In genomic region chr7:37092548-37092947, GRCh38 we compare ENCODE assay signal across 21 cellular contexts.
A peak's percentile ranks its signal among the peaks of the same experiment; 100 is the strongest.
DNase-seq lines count a peak whose midpoint lies in the region; ATAC-seq and TF ChIP-seq lines count a peak whose summit lies in the region.
"Had no signal": no experiment of that assay in that cellular context is flagged by ENCODE, and none has a peak within 500 bp of the region (broad histone marks: within the 10 kb centered on the region; RNA-seq: fewer than 3 reads in every experiment).

No MANE protein-coding gene starts in this region.

- no peak overlapping the region for H3K4me3 ChIP-seq in fibroblast of mammary gland (ENCODE audit: control insufficient read depth, low read depth, low read length)
- H3K4me3 ChIP-seq: body of pancreas, GM23248 had no signal

- peaks cover 91% of the 10 kb centered on the region for H3K36me3 Mint-ChIP-seq in activated T-cell treated with anti-CD3 and anti-CD28 coated beads, Interleukin-2, amount 50 U/mL, for 24 hours (ENCODE audit: low read depth)
- peaks cover 49 to 61% of the 10 kb centered on the region in 2 donors for H3K36me3 Mint-ChIP-seq in stimulated activated naive B cell treated with anti-CD40 and anti-IgM and Interleukin-4, amounts not matched to agents 10 μg/mL and 1 μg/mL and 100 μg/mL, for 72 hours
- H3K36me3 Mint-ChIP-seq in glutamatergic neuron (ENCODE audit: unreplicated experiment): peaks cover 11% of the 10 kb centered on the region

- H3K27ac Mint-ChIP-seq in activated T-cell treated with anti-CD3 and anti-CD28 coated beads, Interleukin-2, amount 50 U/mL, for 24 hours: peak overlapping the region; percentile 64
- H3K27ac Mint-ChIP-seq in stimulated activated naive B cell treated with anti-CD40 and anti-IgM and Interleukin-4, amounts not matched to agents 10 μg/mL and 1 μg/mL and 100 μg/mL, for 72 hours: peak overlapping the region; percentile 9
- no peak overlapping the region for H3K27ac Mint-ChIP-seq in glutamatergic neuron (ENCODE audit: unreplicated experiment)
- H3K27ac Mint-ChIP-seq: nephron; stimulated activated effector memory CD8-positive, alpha-beta T cell treated with anti-CD3 and anti-CD28 coated beads, Interleukin-12 subunit alpha, Interleukin-12 subunit beta, amount 100 ng/mL, for 72 hours had no signal

- H3K9me3 Mint-ChIP-seq in activated T-cell treated with anti-CD3 and anti-CD28 coated beads, Interleukin-2, amount 50 U/mL, for 24 hours: peaks cover 10% of the 10 kb centered on the region
- H3K9me3 Mint-ChIP-seq in stimulated activated naive B cell treated with anti-CD40 and anti-IgM and Interleukin-4, amounts not matched to agents 10 μg/mL and 1 μg/mL and 100 μg/mL, for 72 hours: peaks cover 6 to 12% of the 10 kb centered on the region in 2 donors
- peaks cover 3% of the 10 kb centered on the region for H3K9me3 Mint-ChIP-seq in glutamatergic neuron (ENCODE audit: unreplicated experiment)
- H3K9me3 Mint-ChIP-seq: nephron had no signal

- TF ChIP-seq CTCF in fibroblast of mammary gland (conservative IDR thresholded peaks at IDR 0.05; ENCODE audit: control insufficient read depth, insufficient read depth, low read depth, low read length): no peak
- TF ChIP-seq CTCF in glutamatergic neuron (IDR thresholded peaks at IDR 0.05; ENCODE audit: partially characterized antibody, unreplicated experiment): no peak

- no peaks in the 10 kb centered on the region for H3K27me3 Mint-ChIP-seq in activated T-cell treated with anti-CD3 and anti-CD28 coated beads, Interleukin-2, amount 50 U/mL, for 24 hours
- no peaks in the 10 kb centered on the region for H3K27me3 Mint-ChIP-seq in stimulated activated naive B cell treated with anti-CD40 and anti-IgM and Interleukin-4, amounts not matched to agents 10 μg/mL and 1 μg/mL and 100 μg/mL, for 72 hours
- no peaks in the 10 kb centered on the region for H3K27me3 Mint-ChIP-seq in glutamatergic neuron (ENCODE audit: unreplicated experiment)

- peak in 1 of 2 donors; percentile 33 for ATAC-seq in stimulated activated naive B cell treated with anti-CD40 and anti-IgM and Interleukin-4, amounts not matched to agents 10 μg/mL and 1 μg/mL and 100 μg/mL, for 72 hours (replicated peaks)
- no peak for ATAC-seq in HG02970 (IDR thresholded peaks at IDR 0.05; ENCODE audit: low FRiP score, unreplicated experiment)
- ATAC-seq: body of pancreas; stimulated activated effector memory CD8-positive, alpha-beta T cell treated with anti-CD3 and anti-CD28 coated beads, Interleukin-12 subunit alpha, Interleukin-12 subunit beta, amount 100 ng/mL, for 72 hours had no signal

- DNase-seq in activated T-cell treated with anti-CD3 and anti-CD28 coated beads, Interleukin-2, amount 50 U/mL, for 24 hours: no peak
- DNase-seq in activated T-cell treated with anti-CD3 and anti-CD28 coated beads, Interleukin-2, amount 50 U/mL, for 48 hours: no peak
- DNase-seq in SIG-M5 treated with dmso at 0.1 percent for 504 hours (lab: John Stamatoyannopoulos, UW; ENCODE audit: unreplicated experiment) (peak; percentile 78), fibroblast of mammary gland (ENCODE audit: low read depth) (peak; percentile 6), glutamatergic neuron (no peak), NCI-H526 treated with DMSO at 0.1 percent for 48 hours (lab: John Stamatoyannopoulos, UW) (no peak)
- DNase-seq in stimulated activated naive B cell treated with anti-CD40 and anti-IgM and Interleukin-4, amounts not matched to agents 10 μg/mL and 1 μg/mL and 100 μg/mL, for 72 hours: no peak
- DNase-seq: activated CD4-positive, alpha-beta T cell treated with anti-CD3 and anti-CD28 coated beads for 4 hours; activated naive CD4-positive, alpha-beta T cell treated with anti-CD3 and anti-CD28 coated beads, Interleukin-2, amount 50 U/mL, for 16 hours; C1 segment of cervical spinal cord; cortex of kidney; DMS 273 treated with DMSO at 0.1 percent for 48 hours; GM23248; mesenchymal stem cell; NCI-H1417 treated with DMSO at 0.1 percent for 48 hours; NCI-H2171 treated with DMSO at 0.1 percent for 48 hours; stimulated activated CD4-positive, alpha-beta T cell treated with anti-CD3 and anti-CD28 coated beads, Interleukin-12 subunit alpha, Interleukin-12 subunit beta, amount 100 ng/mL, for 4 hours had no signal

- H3K4me3 Mint-ChIP-seq in activated T-cell treated with anti-CD3 and anti-CD28 coated beads, Interleukin-2, amount 50 U/mL, for 24 hours: no peak overlapping the region
- no peak overlapping the region for H3K4me3 Mint-ChIP-seq in stimulated activated naive B cell treated with anti-CD40 and anti-IgM and Interleukin-4, amounts not matched to agents 10 μg/mL and 1 μg/mL and 100 μg/mL, for 72 hours
- H3K4me3 Mint-ChIP-seq in glutamatergic neuron (ENCODE audit: unreplicated experiment): no peak overlapping the region
- H3K4me3 Mint-ChIP-seq: nephron; stimulated activated effector memory CD8-positive, alpha-beta T cell treated with anti-CD3 and anti-CD28 coated beads, Interleukin-12 subunit alpha, Interleukin-12 subunit beta, amount 100 ng/mL, for 72 hours had no signal

- peaks cover 30% of the 10 kb centered on the region for H3K4me1 Mint-ChIP-seq in activated T-cell treated with anti-CD3 and anti-CD28 coated beads, Interleukin-2, amount 50 U/mL, for 24 hours (ENCODE audit: low read depth)
- H3K4me1 Mint-ChIP-seq in stimulated activated naive B cell treated with anti-CD40 and anti-IgM and Interleukin-4, amounts not matched to agents 10 μg/mL and 1 μg/mL and 100 μg/mL, for 72 hours: peaks cover 0 to 6% of the 10 kb centered on the region in 2 donors
- no peaks in the 10 kb centered on the region for H3K4me1 Mint-ChIP-seq in glutamatergic neuron (ENCODE audit: low read depth, unreplicated experiment)
- H3K4me1 Mint-ChIP-seq: nephron had no signal

Comparison
In these comparisons a context has a peak if more than half of its experiments do, and no peak if none do; other contexts are left out.
1. DNase-seq: peak in SIG-M5 treated with dmso at 0.1 percent for 504 hours (single experiment) and fibroblast of mammary gland (single experiment); none in activated T-cell treated with anti-CD3 and anti-CD28 coated beads, Interleukin-2, amount 50 U/mL, for 24 hours (single experiment), activated T-cell treated with anti-CD3 and anti-CD28 coated beads, Interleukin-2, amount 50 U/mL, for 48 hours (0 of 2), stimulated activated naive B cell treated with anti-CD40 and anti-IgM and Interleukin-4, amounts not matched to agents 10 μg/mL and 1 μg/mL and 100 μg/mL, for 72 hours (single experiment), glutamatergic neuron (single experiment) and NCI-H526 treated with DMSO at 0.1 percent for 48 hours (single experiment).